ENCODE assay signal across 9 cellular contexts in genomic region chr6:13336553-13336952, GRCh38. TPM values are rescaled to one million over a fixed set of nuclear protein-coding genes. Genes with fewer than 3 reads are reported as not detected.
A peak's percentile ranks its signal among the peaks of the same experiment; 100 is the strongest.
DNase-seq lines count a peak whose midpoint lies in the region; ATAC-seq, FAIRE-seq and TF ChIP-seq lines count a peak whose summit lies in the region.
"Had no signal": no experiment of that assay in that cellular context is flagged by ENCODE, and none has a peak within 500 bp of the region (broad histone marks: within the 10 kb centered on the region; RNA-seq: fewer than 3 reads in every experiment).

No MANE protein-coding gene starts in this region.

- TF ChIP-seq EP300 in neural cell (conservative IDR thresholded peaks at IDR 0.05; ENCODE audit: poor library complexity, severe bottlenecking) = no peak

- ATAC-seq in DND-41 (ENCODE audit: insufficient read depth, low read depth) = peak; percentile 89
- peak; percentile 41 to 64 for ATAC-seq in activated T-cell treated with anti-CD3 and anti-CD28 coated beads, Interleukin-2, amount 50 U/mL, for 72 hours (replicated peaks in 1 of 2)

- H3F3A ChIP-seq in neural cell (ENCODE audit: insufficient read depth, low read length, poor library complexity, severe bottlenecking) = no peaks in the 10 kb centered on the region

- H3K4me2 ChIP-seq in DND-41 (ENCODE audit: insufficient read depth, low read length) (peak overlapping the region; percentile 38; the same call in 1 of the 2 replicates), neural cell (ENCODE audit: low read length) (no peak overlapping the region)

- peaks cover 23% of the 10 kb centered on the region for H3K4me1 Mint-ChIP-seq in activated T-cell treated with anti-CD3 and anti-CD28 coated beads, Interleukin-2, amount 50 U/mL, for 72 hours (ENCODE audit: low read depth)
- H3K4me1 Mint-ChIP-seq in stimulated activated naive CD8-positive, alpha-beta T cell treated with anti-CD3 and anti-CD28 coated beads, Interleukin-15, Interleukin-2, amounts not matched to agents 100 ng/mL and 50 ng/mL, for 24 hours (ENCODE audit: low read depth) = peaks cover 31% of the 10 kb centered on the region

- H3K9ac ChIP-seq in DND-41 (ENCODE audit: low read depth, low read length) = no peak overlapping the region
- H3K9ac ChIP-seq in neural cell (ENCODE audit: low read length) = no peak overlapping the region

- no peak overlapping the region for H3K27ac ChIP-seq in DND-41 (ENCODE audit: low read length)
- no peak overlapping the region for H3K27ac ChIP-seq in neural cell (ENCODE audit: low read length)

- H3K79me2 ChIP-seq in DND-41 (ENCODE audit: insufficient read depth, low read length) (no peaks in the 10 kb centered on the region), neural cell (replicated peaks; ENCODE audit: insufficient read depth, low read length) (no peaks in the 10 kb centered on the region)

- TF ChIP-seq RAD21 in neural cell (conservative IDR thresholded peaks at IDR 0.05) = peak; percentile 95

- H3K36me3 ChIP-seq in DND-41 (ENCODE audit: insufficient read depth, low read length) (no peaks in the 10 kb centered on the region), neural cell (ENCODE audit: insufficient read depth, low read length) (no peaks in the 10 kb centered on the region)

- H4K20me1 ChIP-seq in DND-41 (ENCODE audit: insufficient read depth, low read length) (no peaks in the 10 kb centered on the region), neural cell (ENCODE audit: insufficient read depth) (no peaks in the 10 kb centered on the region)

- peak; percentile 72 for DNase-seq in DND-41
- peak; percentile 39 for DNase-seq in LNCaP clone FGC (ENCODE audit: low read depth)
- peak; percentile 51 for DNase-seq in RCC 7860 (ENCODE audit: low spot score)
- DNase-seq in activated T-cell treated with anti-CD3 and anti-CD28 coated beads, Interleukin-2, amount 50 U/mL, for 72 hours = peak; percentile 70 to 75
- DNase-seq in fibroblast of mammary gland (ENCODE audit: low read depth) = peak; percentile 97
- no peak for DNase-seq in cortex of kidney (lab: John Stamatoyannopoulos, UW)

- H3K27me3 Mint-ChIP-seq in activated T-cell treated with anti-CD3 and anti-CD28 coated beads, Interleukin-2, amount 50 U/mL, for 72 hours (ENCODE audit: low read depth) = peaks cover 6% of the 10 kb centered on the region
- H3K27me3 Mint-ChIP-seq in stimulated activated naive CD8-positive, alpha-beta T cell treated with anti-CD3 and anti-CD28 coated beads, Interleukin-15, Interleukin-2, amounts not matched to agents 100 ng/mL and 50 ng/mL, for 24 hours = no peaks in the 10 kb centered on the region

- no peaks in the 10 kb centered on the region for H3K9me3 ChIP-seq in DND-41 (ENCODE audit: insufficient read depth, low read length, severe bottlenecking)
- H3K9me3 ChIP-seq in neural cell (ENCODE audit: low read length) = no peaks in the 10 kb centered on the region

- H3K9me2 ChIP-seq in neural cell (ENCODE audit: insufficient read depth, low read length) = no peaks in the 10 kb centered on the region

- H3K27ac Mint-ChIP-seq in activated T-cell treated with anti-CD3 and anti-CD28 coated beads, Interleukin-2, amount 50 U/mL, for 72 hours = no peak overlapping the region
- peak overlapping the region; percentile 28 for H3K27ac Mint-ChIP-seq in stimulated activated naive CD8-positive, alpha-beta T cell treated with anti-CD3 and anti-CD28 coated beads, Interleukin-15, Interleukin-2, amounts not matched to agents 100 ng/mL and 50 ng/mL, for 24 hours

- TF ChIP-seq CTCF in DND-41 (IDR thresholded peaks at IDR 0.05; ENCODE audit: borderline replicate concordance, extremely low read depth, low read length, poor library complexity, severe bottlenecking) = peak; percentile 91
- peak; percentile 92 for TF ChIP-seq CTCF in LNCaP clone FGC (IDR thresholded peaks at IDR 0.05; ENCODE audit: control insufficient read depth, extremely low read depth, insufficient read depth)
- TF ChIP-seq CTCF in fibroblast of mammary gland (conservative IDR thresholded peaks at IDR 0.05; ENCODE audit: control insufficient read depth, insufficient read depth, low read depth, low read length) = peak; percentile 98
- peak; percentile 93 for TF ChIP-seq CTCF in neural cell (IDR thresholded peaks at IDR 0.05; ENCODE audit: poor library complexity, severe bottlenecking)

- peaks cover 4% of the 10 kb centered on the region for H3K4me1 ChIP-seq in DND-41 (ENCODE audit: insufficient read depth, low read length)

- peaks cover 0 to under 1% of the 10 kb centered on the region in 2 donors for H3K9me3 Mint-ChIP-seq in activated T-cell treated with anti-CD3 and anti-CD28 coated beads, Interleukin-2, amount 50 U/mL, for 72 hours
- H3K9me3 Mint-ChIP-seq in stimulated activated naive CD8-positive, alpha-beta T cell treated with anti-CD3 and anti-CD28 coated beads, Interleukin-15, Interleukin-2, amounts not matched to agents 100 ng/mL and 50 ng/mL, for 24 hours = peaks cover under 1% of the 10 kb centered on the region

- peaks cover 0 to 1% of the 10 kb centered on the region in 2 donors for H3K36me3 Mint-ChIP-seq in activated T-cell treated with anti-CD3 and anti-CD28 coated beads, Interleukin-2, amount 50 U/mL, for 72 hours (ENCODE audit: insufficient read depth in 2 of 2)
- H3K36me3 Mint-ChIP-seq in stimulated activated naive CD8-positive, alpha-beta T cell treated with anti-CD3 and anti-CD28 coated beads, Interleukin-15, Interleukin-2, amounts not matched to agents 100 ng/mL and 50 ng/mL, for 24 hours (ENCODE audit: low read depth) = no peaks in the 10 kb centered on the region

- H3K4me3 Mint-ChIP-seq in activated T-cell treated with anti-CD3 and anti-CD28 coated beads, Interleukin-2, amount 50 U/mL, for 72 hours = no peak overlapping the region
- H3K4me3 Mint-ChIP-seq in stimulated activated naive CD8-positive, alpha-beta T cell treated with anti-CD3 and anti-CD28 coated beads, Interleukin-15, Interleukin-2, amounts not matched to agents 100 ng/mL and 50 ng/mL, for 24 hours = no peak overlapping the region

- H3K4me3 ChIP-seq in DND-41 (ENCODE audit: low read depth in 1 of 2, low read length in 2 of 2) (no peak overlapping the region), LNCaP clone FGC (ENCODE audit: low read depth, low read length) (no peak overlapping the region), fibroblast of mammary gland (ENCODE audit: control insufficient read depth, low read depth, low read length) (no peak overlapping the region), neural cell (ENCODE audit: low read length) (no peak overlapping the region)

- FAIRE-seq in RCC 7860 (lab: Jason Lieb, UNC) = no peak
- FAIRE-seq: colon had no signal

- H2AFZ ChIP-seq in DND-41 (ENCODE audit: low read depth, low read length) (peak overlapping the region; percentile 67), neural cell (ENCODE audit: low read depth, low read length) (no peak overlapping the region)

- no peaks in the 10 kb centered on the region for H3K27me3 ChIP-seq in DND-41 (ENCODE audit: insufficient read depth, low read length, poor library complexity)
- H3K27me3 ChIP-seq in neural cell (ENCODE audit: insufficient read depth, low read depth, low read length) = no peaks in the 10 kb centered on the region

TF ChIP-seq in neural cell, 6 proteins besides CTCF, POLR2A, EP300 and RAD21:
- no peak for TF ChIP-seq EZH2 (IDR thresholded peaks at IDR 0.05; ENCODE audit: borderline replicate concordance, insufficient read depth, low read length, poor library complexity, severe bottlenecking)
- TF ChIP-seq SMC3 (conservative IDR thresholded peaks at IDR 0.05; ENCODE audit: poor library complexity) = peak; percentile 98

RNA-seq across cellular contexts. Expression of gene TBC1D7, which starts 8.2 kb away (rescaled TPM):
- total RNA-seq in activated T-cell treated with anti-CD3 and anti-CD28 coated beads, Interleukin-2, amount 50 U/mL, for 72 hours = 10 to 100 TPM; 20.3 to 22.8 TPM
- 67.9 and 88.3 TPM in 2 replicates for polyA plus RNA-seq in neural cell
- 58.9 and 70.2 TPM in 2 replicates for polyA minus RNA-seq in neural cell
